ENCODE assay signal across 8 cellular contexts in the genomic region with DNA sequence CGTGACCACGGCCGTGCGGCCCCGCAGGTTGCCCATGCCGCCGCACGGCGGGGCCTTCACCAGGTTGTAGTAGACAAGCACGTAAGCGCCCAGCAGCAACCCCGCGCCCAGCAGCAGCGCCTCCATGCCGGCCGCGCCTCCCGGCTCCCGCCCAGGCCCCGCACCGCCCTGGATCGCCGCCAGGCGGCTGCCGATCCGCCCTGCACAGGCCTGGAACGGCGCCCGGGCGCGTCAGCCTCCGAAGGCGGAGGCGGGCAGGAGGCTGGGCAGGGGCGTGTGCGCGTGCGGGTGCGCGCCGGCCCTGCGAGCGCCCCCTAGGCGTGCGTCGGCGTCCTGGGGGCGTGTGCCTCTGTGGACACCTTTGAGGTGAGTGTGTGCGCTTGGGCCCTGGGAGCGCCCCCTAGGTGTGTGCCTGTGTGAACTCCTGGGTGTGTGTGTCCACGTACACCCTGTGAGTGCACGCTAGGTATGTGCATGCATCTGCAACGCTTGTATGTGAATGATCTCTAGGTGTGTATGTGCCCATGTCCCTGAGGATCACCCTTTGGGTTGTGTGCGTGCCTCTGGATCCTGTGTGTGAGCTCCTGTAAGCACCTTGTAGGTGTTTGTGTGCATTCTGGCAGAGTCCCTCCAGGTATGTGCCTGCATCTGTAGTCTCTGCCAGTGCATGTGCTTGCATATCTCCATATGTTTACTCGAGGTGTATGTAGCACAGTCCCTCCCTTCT. TPM values are rescaled to one million over a fixed set of nuclear protein-coding genes. Genes with fewer than 3 reads are reported as not detected.
DNase-seq lines count a peak whose midpoint lies in the region; ATAC-seq and TF ChIP-seq lines count a peak whose summit lies in the region.

A gene with protein sequence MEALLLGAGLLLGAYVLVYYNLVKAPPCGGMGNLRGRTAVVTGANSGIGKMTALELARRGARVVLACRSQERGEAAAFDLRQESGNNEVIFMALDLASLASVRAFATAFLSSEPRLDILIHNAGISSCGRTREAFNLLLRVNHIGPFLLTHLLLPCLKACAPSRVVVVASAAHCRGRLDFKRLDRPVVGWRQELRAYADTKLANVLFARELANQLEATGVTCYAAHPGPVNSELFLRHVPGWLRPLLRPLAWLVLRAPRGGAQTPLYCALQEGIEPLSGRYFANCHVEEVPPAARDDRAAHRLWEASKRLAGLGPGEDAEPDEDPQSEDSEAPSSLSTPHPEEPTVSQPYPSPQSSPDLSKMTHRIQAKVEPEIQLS (minus strand): TSS at position 261 of the 727 bp plus-strand sequence. CDS start 135 bp downstream, at position 126.

- H3K9me3 Mint-ChIP-seq in memory B cell, result no peaks in the 10 kb centered on the region

- peaks cover 23% of the 10 kb centered on the region for H3K36me3 ChIP-seq in effector memory CD4-positive, alpha-beta T cell (ENCODE audit: control insufficient read depth, insufficient read depth, low read length)

- peaks cover 29% of the 10 kb centered on the region for H3K4me1 Mint-ChIP-seq in memory B cell

- H3K27me3 Mint-ChIP-seq in memory B cell, result no peaks in the 10 kb centered on the region

- H3K27ac ChIP-seq in effector memory CD4-positive, alpha-beta T cell (ENCODE audit: insufficient read depth, low read length, poor library complexity, severe bottlenecking), result peak within 1 kb of the TSS; percentile 78

- peaks cover 13% of the 10 kb centered on the region for H3K36me3 Mint-ChIP-seq in memory B cell

- TF ChIP-seq CTCF in GM20000 (IDR thresholded peaks at IDR 0.05; ENCODE audit: extremely low read depth, missing control alignments), result peak; percentile 85

- peak within 1 kb of the TSS; percentile 73 for H3K4me3 Mint-ChIP-seq in memory B cell

- peak within 1 kb of the TSS; percentile 71 for H3K4me3 ChIP-seq in effector memory CD4-positive, alpha-beta T cell (ENCODE audit: insufficient read depth, low read depth, low read length, poor library complexity, severe bottlenecking)

- H3K9me3 ChIP-seq in effector memory CD4-positive, alpha-beta T cell (ENCODE audit: control insufficient read depth, low read length), result no peaks in the 10 kb centered on the region

- H3K27me3 ChIP-seq in effector memory CD4-positive, alpha-beta T cell (replicated peaks; ENCODE audit: control insufficient read depth, insufficient read depth, low read length, poor library complexity, severe bottlenecking), result no peaks in the 10 kb centered on the region

- peak; percentile 84 for ATAC-seq in memory B cell (ENCODE audit: low read depth)

- DNase-seq in CMK (ENCODE audit: low read depth), result peak; percentile 93
- peak; percentile 97 for DNase-seq in GM20000 (ENCODE audit: low spot score)
- peak; percentile 96 for DNase-seq in HT-29 (ENCODE audit: low spot score)
- peak; percentile 44 for DNase-seq in NK-92 (lab: John Stamatoyannopoulos, UW; ENCODE audit: unreplicated experiment)
- peak; percentile 84 for DNase-seq in activated CD8-positive, alpha-beta memory T cell treated with anti-CD3 and anti-CD28 coated beads for 4 hours (ENCODE audit: low read depth in 2 of 2)
- DNase-seq in effector memory CD4-positive, alpha-beta T cell, result peak; percentile 88 to 92 (median 90)
- DNase-seq in memory B cell (ENCODE audit: low spot score in 2 of 2), result peak; percentile 97 to 98
- DNase-seq in stimulated activated CD8-positive, alpha-beta memory T cell treated with anti-CD3 and anti-CD28 coated beads, Interleukin-12 subunit alpha, Interleukin-12 subunit beta, amount 100 ng/mL, for 4 hours (ENCODE audit: low read depth), result peak; percentile 87

- H3K27ac Mint-ChIP-seq in memory B cell, result peak within 1 kb of the TSS; percentile 85

- H3K4me1 ChIP-seq in effector memory CD4-positive, alpha-beta T cell (ENCODE audit: control insufficient read depth, insufficient read depth, low read length, poor library complexity, severe bottlenecking), result peaks cover 24% of the 10 kb centered on the region

RNA-seq across cellular contexts. Expression of the gene that starts here (rescaled TPM):
- 15.2 and 17.6 TPM in 2 replicates for total RNA-seq in HT-29 (2014; rRNA removed; shearing (Covaris generic))

Comparison
In these comparisons a context has a peak if more than half of its experiments do, and no peak if none do; other contexts are left out.
1. Peak in every context shown above with its lines: DNase-seq, ATAC-seq, H3K4me3 ChIP-seq and H3K27ac ChIP-seq.
2. DNase-seq: peak in every context shown above with its lines; median percentile 98 in memory B cell; 97 in GM20000; 96 in HT-29; 93 in CMK; 90 in effector memory CD4-positive, alpha-beta T cell; 87 in stimulated activated CD8-positive, alpha-beta memory T cell treated with anti-CD3 and anti-CD28 coated beads, Interleukin-12 subunit alpha, Interleukin-12 subunit beta, amount 100 ng/mL, for 4 hours; 84 in activated CD8-positive, alpha-beta memory T cell treated with anti-CD3 and anti-CD28 coated beads for 4 hours; 44 in NK-92.